Comparison of ENCODE assay signal across 16 cellular contexts in genomic region chr2:71224457-71224856, GRCh38. TPM values are rescaled to one million over a fixed set of nuclear protein-coding genes. Genes with fewer than 3 reads are reported as not detected.
A peak's percentile ranks its signal among the peaks of the same experiment; 100 is the strongest.
DNase-seq lines count a peak whose midpoint lies in the region; ATAC-seq and TF ChIP-seq lines count a peak whose summit lies in the region.
"Had no signal": no experiment of that assay in that cellular context is flagged by ENCODE, and none has a peak within 500 bp of the region (broad histone marks: within the 10 kb centered on the region; RNA-seq: fewer than 3 reads in every experiment).

No MANE protein-coding gene starts in this region.

- intact Hi-C loops in heart right ventricle (cut with DNase I) (loop anchor here in 8 of 10 donors (1.0 to 10.0 kb wide), 10 partner anchors 52 to 290 kb away; partner anchors contain the start of gene ZNF638 (in 2 of the 8)), right cardiac atrium (cut with DNase I) (loop anchor here in 2 of 4 donors (5.0 to 10.0 kb wide), 2 partner anchors 50 to 108 kb away; partner anchors contain the start of gene ZNF638 (in 1 of the 2)), left lung (cut with DNase I) (no loop called here)

- ATAC-seq in heart right ventricle, result no peak
- ATAC-seq in right cardiac atrium, result no peak
- no peak for ATAC-seq in left lung
- ATAC-seq: activated T-helper 17 cell treated with anti-CD3 and anti-CD28 coated beads, Interleukin-2, amount 50 U/mL, for 72 hours had no signal

- DNase-seq in heart right ventricle (no peak), right cardiac atrium (no peak), NCI-H69 (lab: John Stamatoyannopoulos, UW) (peak; percentile 32), inferior parietal cortex (ENCODE audit: extremely low spot score) (peak; percentile 17), left lung (no peak), SKM-1 (lab: John Stamatoyannopoulos, UW; ENCODE audit: unreplicated experiment) (no peak), NCI-H2107 treated with DMSO at 0.1 percent for 48 hours (lab: John Stamatoyannopoulos, UW; ENCODE audit: unreplicated experiment) (no peak), NCI-H146 (lab: John Stamatoyannopoulos, UW) (no peak)
- DNase-seq: activated CD4-positive, CD25-positive, alpha-beta regulatory T cell treated with anti-CD3 and anti-CD28 coated beads, Interleukin-2, amount 50 U/mL, for 72 hours; activated CD8-positive, alpha-beta memory T cell treated with anti-CD3 and anti-CD28 coated beads, Interleukin-2, amount 50 U/mL, for 48 hours; effector memory CD4-positive, alpha-beta T cell; stimulated activated naive CD4-positive, alpha-beta T cell treated with Interleukin-2 at 50 U/mL for 16 hours had no signal

- peaks cover 0 to 5% (median 0%) of the 10 kb centered on the region in 7 donors for H3K27me3 ChIP-seq in heart right ventricle
- H3K27me3 ChIP-seq in right cardiac atrium (ENCODE audit: control insufficient read depth, insufficient read depth), result no peaks in the 10 kb centered on the region
- peaks cover 0 to 5% of the 10 kb centered on the region in 2 donors for H3K27me3 ChIP-seq in left lung
- H3K27me3 ChIP-seq: colonic mucosa, SJCRH30 had no signal

- H3K27ac ChIP-seq in heart right ventricle (peak overlapping the region in 6 of 10 donors; percentile 3 to 95 (median 90)), right cardiac atrium (ENCODE audit: low read length) (no peak overlapping the region), left lung (no peak overlapping the region)
- H3K27ac ChIP-seq: colonic mucosa, prostate gland, SJCRH30 had no signal

- H3K4me3 ChIP-seq in heart right ventricle (peak overlapping the region in 5 of 10 donors; percentile 11 to 94 (median 83)), right cardiac atrium (ENCODE audit: low read length) (no peak overlapping the region), left lung (no peak overlapping the region)
- H3K4me3 ChIP-seq: colonic mucosa, prostate gland, SJCRH30 had no signal

- WGBS in heart right ventricle, 2 donors, result 29 to 39% methylated on average over 1 of the region's 1 CpG
- WGBS in right cardiac atrium, result 62% methylated on average over 1 of the region's 1 CpG

- H3K36me3 ChIP-seq in heart right ventricle, result no peaks in the 10 kb centered on the region
- H3K36me3 ChIP-seq in left lung, result no peaks in the 10 kb centered on the region
- H3K36me3 ChIP-seq: colonic mucosa, prostate gland, SJCRH30 had no signal

- H3K9me3 ChIP-seq in heart right ventricle, result no peaks in the 10 kb centered on the region
- no peaks in the 10 kb centered on the region for H3K9me3 ChIP-seq in right cardiac atrium (ENCODE audit: control insufficient read depth, low read length)
- no peaks in the 10 kb centered on the region for H3K9me3 ChIP-seq in left lung
- H3K9me3 ChIP-seq: colonic mucosa, prostate gland, SJCRH30 had no signal

- TF ChIP-seq CTCF in heart right ventricle (IDR thresholded peaks at IDR 0.05), result no peak
- no peak for TF ChIP-seq CTCF in left lung (IDR thresholded peaks at IDR 0.05)

- peaks cover 0 to 19% (median 6%) of the 10 kb centered on the region in 9 donors for H3K4me1 ChIP-seq in heart right ventricle
- H3K4me1 ChIP-seq in right cardiac atrium (ENCODE audit: control insufficient read depth, insufficient read depth, low read length), result no peaks in the 10 kb centered on the region
- H3K4me1 ChIP-seq in left lung, result peaks cover 0 to 13% of the 10 kb centered on the region in 2 donors
- H3K4me1 ChIP-seq: colonic mucosa, prostate gland had no signal

RNA-seq across cellular contexts. Expression of gene PAIP2B, which starts 2.4 kb away (rescaled TPM):
- 100 to 1,000 TPM in 1 of 10 donors, 10 to 100 TPM in 9; 45.9 to 108 (median 61.1) TPM for total RNA-seq in heart right ventricle
- 10 to 100 TPM in 1 of 2 donors, 1 to 10 TPM in 1; 7.2 to 13.7 TPM for polyA plus RNA-seq in heart right ventricle
- 10 to 100 TPM; 21.5 to 34.5 (median 30.9) TPM for total RNA-seq in right cardiac atrium
- polyA plus RNA-seq in right cardiac atrium, result 14.2 TPM
- 1 to 10 TPM; 4.6 to 5.9 TPM for total RNA-seq in left lung

Comparison
In these comparisons a context has a peak if more than half of its experiments do, and no peak if none do; other contexts are left out.
1. H3K27ac ChIP-seq: peak in heart right ventricle (6 of 10); none in right cardiac atrium (single experiment) and left lung (0 of 2).
2. DNase-seq: peak in NCI-H69 (single experiment) and inferior parietal cortex (single experiment); none in heart right ventricle (0 of 2), right cardiac atrium (0 of 3), left lung (0 of 2), SKM-1 (single experiment), NCI-H2107 treated with DMSO at 0.1 percent for 48 hours (single experiment) and NCI-H146 (single experiment).
3. intact Hi-C loops: an anchor here in heart right ventricle (1.0 to 10.0 kb wide); none called in left lung.